Comparison of ENCODE assay signal across 1 cellular context in genomic region chr1:23473037-23473800, GRCh38.
TF ChIP-seq lines count a peak whose summit lies in the region.

No MANE protein-coding gene starts in this region.

TF ChIP-seq in K562, 482 proteins besides CTCF, POLR2A, EP300 and RAD21 (continued from another document):
- TF ChIP-seq ARID4B (CRISPR knock-in tag; IDR thresholded peaks at IDR 0.05) (no peak), C11orf30 (IDR thresholded peaks at IDR 0.05; ENCODE audit: low read depth) (peak; percentile 62; the same call in 1 of the 2 replicates)
- TF ChIP-seq, protein P1, sequence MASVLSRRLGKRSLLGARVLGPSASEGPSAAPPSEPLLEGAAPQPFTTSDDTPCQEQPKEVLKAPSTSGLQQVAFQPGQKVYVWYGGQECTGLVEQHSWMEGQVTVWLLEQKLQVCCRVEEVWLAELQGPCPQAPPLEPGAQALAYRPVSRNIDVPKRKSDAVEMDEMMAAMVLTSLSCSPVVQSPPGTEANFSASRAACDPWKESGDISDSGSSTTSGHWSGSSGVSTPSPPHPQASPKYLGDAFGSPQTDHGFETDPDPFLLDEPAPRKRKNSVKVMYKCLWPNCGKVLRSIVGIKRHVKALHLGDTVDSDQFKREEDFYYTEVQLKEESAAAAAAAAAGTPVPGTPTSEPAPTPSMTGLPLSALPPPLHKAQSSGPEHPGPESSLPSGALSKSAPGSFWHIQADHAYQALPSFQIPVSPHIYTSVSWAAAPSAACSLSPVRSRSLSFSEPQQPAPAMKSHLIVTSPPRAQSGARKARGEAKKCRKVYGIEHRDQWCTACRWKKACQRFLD (CRISPR knock-in tag; IDR thresholded peaks at IDR 0.05): no peak
